1 cellular context compared by ENCODE assay signal in genomic region chr15:44726568-44727461, GRCh38.
TF ChIP-seq lines count a peak whose summit lies in the region.

No MANE protein-coding gene starts in this region.

TF ChIP-seq in HEK293, 187 proteins besides CTCF, POLR2A, EP300 and RAD21 (continued from another document and continues in another):
- TF ChIP-seq ZNF132 (tag by site-specific recombination; IDR thresholded peaks at IDR 0.05; ENCODE audit: borderline replicate concordance) (no peak), ZNF16 (tag by site-specific recombination; IDR thresholded peaks at IDR 0.05; ENCODE audit: low read depth) (no peak), GLIS1 (tag by site-specific recombination; IDR thresholded peaks at IDR 0.05) (no peak), MEIS1 (CRISPR knock-in tag; IDR thresholded peaks at IDR 0.05; ENCODE audit: borderline replicate concordance) (no peak), ZIC2 (tag by site-specific recombination; IDR thresholded peaks at IDR 0.05) (peak; percentile 51; the same call in 1 of the 2 replicates), ZNF280D (tag by site-specific recombination; IDR thresholded peaks at IDR 0.05) (no peak), ZNF843 (tag by site-specific recombination; IDR thresholded peaks at IDR 0.05) (no peak), YY1 (tag by site-specific recombination; IDR thresholded peaks at IDR 0.05) (no peak), REPIN1 (tag by site-specific recombination; IDR thresholded peaks at IDR 0.05; ENCODE audit: low read depth) (no peak), ZNF792 (tag by site-specific recombination; IDR thresholded peaks at IDR 0.05) (no peak), ZNF157 (tag by site-specific recombination; IDR thresholded peaks at IDR 0.05) (no peak), ZNF37A (tag by site-specific recombination; IDR thresholded peaks at IDR 0.05) (no peak), EGR2 (tag by site-specific recombination; IDR thresholded peaks at IDR 0.05; ENCODE audit: low read depth) (no peak), ZNF324 (tag by site-specific recombination; IDR thresholded peaks at IDR 0.05) (no peak), ZNF501 (tag by site-specific recombination; IDR thresholded peaks at IDR 0.05) (no peak), ZNF416 (tag by site-specific recombination; IDR thresholded peaks at IDR 0.05) (no peak), ZNF302 (tag by site-specific recombination; IDR thresholded peaks at IDR 0.05; ENCODE audit: low read depth) (no peak), ZNF624 (tag by site-specific recombination; IDR thresholded peaks at IDR 0.05) (no peak), BCL11B (tag by site-specific recombination; IDR thresholded peaks at IDR 0.05; ENCODE audit: low read depth) (no peak), ZBTB44 (tag by site-specific recombination; IDR thresholded peaks at IDR 0.05) (peak; percentile 91), ZNF433 (tag by site-specific recombination; IDR thresholded peaks at IDR 0.05; ENCODE audit: low read depth) (no peak), ZFP41 (tag by site-specific recombination; IDR thresholded peaks at IDR 0.05; ENCODE audit: borderline replicate concordance) (no peak), ZNF580 (tag by site-specific recombination; IDR thresholded peaks at IDR 0.05) (no peak), ZNF571 (tag by site-specific recombination; IDR thresholded peaks at IDR 0.05) (no peak), SP3 (tag by site-specific recombination; IDR thresholded peaks at IDR 0.05) (no peak), ZNF341 (tag by site-specific recombination; IDR thresholded peaks at IDR 0.05; ENCODE audit: low read depth) (peak; percentile 32; the same call in 1 of the 2 replicates), ZNF148 (tag by site-specific recombination; IDR thresholded peaks at IDR 0.05; ENCODE audit: borderline replicate concordance) (no peak), ZNF785 (tag by site-specific recombination; IDR thresholded peaks at IDR 0.05) (no peak), ZEB2 (tag by site-specific recombination; IDR thresholded peaks at IDR 0.05) (peak; percentile 71), ZNF155 (tag by site-specific recombination; IDR thresholded peaks at IDR 0.05) (no peak), ZNF133 (tag by site-specific recombination; IDR thresholded peaks at IDR 0.05) (no peak), ZNF48 (tag by site-specific recombination; IDR thresholded peaks at IDR 0.05) (no peak), ZNF266 (tag by site-specific recombination; IDR thresholded peaks at IDR 0.05; ENCODE audit: low read depth) (no peak), ZNF354C (tag by site-specific recombination; IDR thresholded peaks at IDR 0.05; ENCODE audit: borderline replicate concordance, low read depth) (no peak), IKZF3 (tag by site-specific recombination; IDR thresholded peaks at IDR 0.05) (no peak)
- TF ChIP-seq, protein P1, sequence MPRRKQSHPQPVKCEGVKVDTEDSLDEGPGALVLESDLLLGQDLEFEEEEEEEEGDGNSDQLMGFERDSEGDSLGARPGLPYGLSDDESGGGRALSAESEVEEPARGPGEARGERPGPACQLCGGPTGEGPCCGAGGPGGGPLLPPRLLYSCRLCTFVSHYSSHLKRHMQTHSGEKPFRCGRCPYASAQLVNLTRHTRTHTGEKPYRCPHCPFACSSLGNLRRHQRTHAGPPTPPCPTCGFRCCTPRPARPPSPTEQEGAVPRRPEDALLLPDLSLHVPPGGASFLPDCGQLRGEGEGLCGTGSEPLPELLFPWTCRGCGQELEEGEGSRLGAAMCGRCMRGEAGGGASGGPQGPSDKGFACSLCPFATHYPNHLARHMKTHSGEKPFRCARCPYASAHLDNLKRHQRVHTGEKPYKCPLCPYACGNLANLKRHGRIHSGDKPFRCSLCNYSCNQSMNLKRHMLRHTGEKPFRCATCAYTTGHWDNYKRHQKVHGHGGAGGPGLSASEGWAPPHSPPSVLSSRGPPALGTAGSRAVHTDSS (tag by site-specific recombination; IDR thresholded peaks at IDR 0.05), result no peak
- TF ChIP-seq, protein P2, sequence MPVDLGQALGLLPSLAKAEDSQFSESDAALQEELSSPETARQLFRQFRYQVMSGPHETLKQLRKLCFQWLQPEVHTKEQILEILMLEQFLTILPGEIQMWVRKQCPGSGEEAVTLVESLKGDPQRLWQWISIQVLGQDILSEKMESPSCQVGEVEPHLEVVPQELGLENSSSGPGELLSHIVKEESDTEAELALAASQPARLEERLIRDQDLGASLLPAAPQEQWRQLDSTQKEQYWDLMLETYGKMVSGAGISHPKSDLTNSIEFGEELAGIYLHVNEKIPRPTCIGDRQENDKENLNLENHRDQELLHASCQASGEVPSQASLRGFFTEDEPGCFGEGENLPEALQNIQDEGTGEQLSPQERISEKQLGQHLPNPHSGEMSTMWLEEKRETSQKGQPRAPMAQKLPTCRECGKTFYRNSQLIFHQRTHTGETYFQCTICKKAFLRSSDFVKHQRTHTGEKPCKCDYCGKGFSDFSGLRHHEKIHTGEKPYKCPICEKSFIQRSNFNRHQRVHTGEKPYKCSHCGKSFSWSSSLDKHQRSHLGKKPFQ (tag by site-specific recombination; IDR thresholded peaks at IDR 0.05), result no peak
- TF ChIP-seq, protein P3, sequence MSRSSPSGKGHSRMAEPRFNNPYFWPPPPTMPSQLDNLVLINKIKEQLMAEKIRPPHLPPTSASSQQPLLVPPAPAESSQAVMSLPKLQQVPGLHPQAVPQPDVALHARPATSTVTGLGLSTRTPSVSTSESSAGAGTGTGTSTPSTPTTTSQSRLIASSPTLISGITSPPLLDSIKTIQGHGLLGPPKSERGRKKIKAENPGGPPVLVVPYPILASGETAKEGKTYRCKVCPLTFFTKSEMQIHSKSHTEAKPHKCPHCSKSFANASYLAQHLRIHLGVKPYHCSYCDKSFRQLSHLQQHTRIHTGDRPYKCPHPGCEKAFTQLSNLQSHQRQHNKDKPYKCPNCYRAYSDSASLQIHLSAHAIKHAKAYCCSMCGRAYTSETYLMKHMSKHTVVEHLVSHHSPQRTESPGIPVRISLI (tag by site-specific recombination; IDR thresholded peaks at IDR 0.05), result no peak
- TF ChIP-seq, protein P4, sequence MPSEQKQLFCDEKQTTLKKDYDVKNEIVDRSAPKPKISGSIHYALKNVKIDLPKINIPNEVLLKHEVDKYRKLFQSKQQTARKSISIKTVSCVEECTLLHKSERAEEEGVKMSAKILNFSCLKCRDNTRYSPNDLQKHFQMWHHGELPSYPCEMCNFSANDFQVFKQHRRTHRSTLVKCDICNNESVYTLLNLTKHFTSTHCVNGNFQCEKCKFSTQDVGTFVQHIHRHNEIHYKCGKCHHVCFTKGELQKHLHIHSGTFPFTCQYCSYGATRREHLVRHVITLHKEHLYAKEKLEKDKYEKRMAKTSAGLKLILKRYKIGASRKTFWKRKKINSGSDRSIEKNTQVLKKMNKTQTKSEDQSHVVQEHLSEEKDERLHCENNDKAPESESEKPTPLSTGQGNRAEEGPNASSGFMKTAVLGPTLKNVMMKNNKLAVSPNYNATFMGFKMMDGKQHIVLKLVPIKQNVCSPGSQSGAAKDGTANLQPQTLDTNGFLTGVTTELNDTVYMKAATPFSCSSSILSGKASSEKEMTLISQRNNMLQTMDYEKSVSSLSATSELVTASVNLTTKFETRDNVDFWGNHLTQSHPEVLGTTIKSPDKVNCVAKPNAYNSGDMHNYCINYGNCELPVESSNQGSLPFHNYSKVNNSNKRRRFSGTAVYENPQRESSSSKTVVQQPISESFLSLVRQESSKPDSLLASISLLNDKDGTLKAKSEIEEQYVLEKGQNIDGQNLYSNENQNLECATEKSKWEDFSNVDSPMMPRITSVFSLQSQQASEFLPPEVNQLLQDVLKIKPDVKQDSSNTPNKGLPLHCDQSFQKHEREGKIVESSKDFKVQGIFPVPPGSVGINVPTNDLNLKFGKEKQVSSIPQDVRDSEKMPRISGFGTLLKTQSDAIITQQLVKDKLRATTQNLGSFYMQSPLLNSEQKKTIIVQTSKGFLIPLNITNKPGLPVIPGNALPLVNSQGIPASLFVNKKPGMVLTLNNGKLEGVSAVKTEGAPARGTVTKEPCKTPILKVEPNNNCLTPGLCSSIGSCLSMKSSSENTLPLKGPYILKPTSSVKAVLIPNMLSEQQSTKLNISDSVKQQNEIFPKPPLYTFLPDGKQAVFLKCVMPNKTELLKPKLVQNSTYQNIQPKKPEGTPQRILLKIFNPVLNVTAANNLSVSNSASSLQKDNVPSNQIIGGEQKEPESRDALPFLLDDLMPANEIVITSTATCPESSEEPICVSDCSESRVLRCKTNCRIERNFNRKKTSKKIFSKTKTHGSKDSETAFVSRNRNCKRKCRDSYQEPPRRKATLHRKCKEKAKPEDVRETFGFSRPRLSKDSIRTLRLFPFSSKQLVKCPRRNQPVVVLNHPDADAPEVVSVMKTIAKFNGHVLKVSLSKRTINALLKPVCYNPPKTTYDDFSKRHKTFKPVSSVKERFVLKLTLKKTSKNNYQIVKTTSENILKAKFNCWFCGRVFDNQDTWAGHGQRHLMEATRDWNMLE (tag by site-specific recombination; conservative IDR thresholded peaks at IDR 0.05; ENCODE audit: low read depth), result 0 out of 2 replicates have a peak, but pooled peaks have one; percentile 30
- TF ChIP-seq, protein P5, sequence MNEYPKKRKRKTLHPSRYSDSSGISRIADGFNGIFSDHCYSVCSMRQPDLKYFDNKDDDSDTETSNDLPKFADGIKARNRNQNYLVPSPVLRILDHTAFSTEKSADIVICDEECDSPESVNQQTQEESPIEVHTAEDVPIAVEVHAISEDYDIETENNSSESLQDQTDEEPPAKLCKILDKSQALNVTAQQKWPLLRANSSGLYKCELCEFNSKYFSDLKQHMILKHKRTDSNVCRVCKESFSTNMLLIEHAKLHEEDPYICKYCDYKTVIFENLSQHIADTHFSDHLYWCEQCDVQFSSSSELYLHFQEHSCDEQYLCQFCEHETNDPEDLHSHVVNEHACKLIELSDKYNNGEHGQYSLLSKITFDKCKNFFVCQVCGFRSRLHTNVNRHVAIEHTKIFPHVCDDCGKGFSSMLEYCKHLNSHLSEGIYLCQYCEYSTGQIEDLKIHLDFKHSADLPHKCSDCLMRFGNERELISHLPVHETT (tag by site-specific recombination; IDR thresholded peaks at IDR 0.05), result no peak
